17 cellular contexts compared by ENCODE assay signal in genomic region chr6:52597738-52598122, GRCh38. TPM values are rescaled to one million over a fixed set of nuclear protein-coding genes. Genes with fewer than 3 reads are reported as not detected.
DNase-seq lines count a peak whose midpoint lies in the region; ATAC-seq and TF ChIP-seq lines count a peak whose summit lies in the region.
"Had no signal": no experiment of that assay in that cellular context is flagged by ENCODE, and none has a peak within 500 bp of the region (broad histone marks: within the 10 kb centered on the region; RNA-seq: fewer than 3 reads in every experiment).

No MANE protein-coding gene starts in this region.

- H3K9me3 ChIP-seq in SK-N-SH (no peaks in the 10 kb centered on the region), mammary epithelial cell (replicated peaks; ENCODE audit: insufficient read depth, low read length) (no peaks in the 10 kb centered on the region), muscle layer of colon (ENCODE audit: low read length) (no peaks in the 10 kb centered on the region), tibial artery (no peaks in the 10 kb centered on the region)
- H3K9me3 ChIP-seq: right lobe of liver, SJCRH30 had no signal

- H3K9me2 ChIP-seq in SK-N-SH: no peaks in the 10 kb centered on the region

- peaks cover 42 to 49% of the 10 kb centered on the region in 2 experiments for H3K4me1 ChIP-seq in SK-N-SH (ENCODE audit: control insufficient read depth in 1 of 2, insufficient read depth in 2 of 2, low read depth in 1 of 2, low read length in 1 of 2)
- H3K4me1 ChIP-seq in mammary epithelial cell (ENCODE audit: insufficient read depth, low read length): peaks cover 12% of the 10 kb centered on the region
- peaks cover 27% of the 10 kb centered on the region for H3K4me1 ChIP-seq in muscle layer of colon (ENCODE audit: insufficient read depth, low read length)
- H3K4me1 ChIP-seq in tibial artery: peaks cover 0 to 49% (median 37%) of the 10 kb centered on the region in 4 donors

- no peak overlapping the region for H3K27ac Mint-ChIP-seq in endothelial cell (ENCODE audit: unreplicated experiment)
- H3K27ac Mint-ChIP-seq: activated CD8-positive, alpha-beta memory T cell treated with anti-CD3 and anti-CD28 coated beads, Interleukin-2, amount 10 ng/mL, durations not matched to agents 7 days and 5 days; activated naive CD4-positive, alpha-beta T cell treated with anti-CD3 and anti-CD28 coated beads, Interleukin-2, amount 50 U/mL, for 24 hours had no signal

- H3K27me3 ChIP-seq in SK-N-SH (ENCODE audit: insufficient read depth) (no peaks in the 10 kb centered on the region), mammary epithelial cell (ENCODE audit: insufficient read depth, low read length) (no peaks in the 10 kb centered on the region), muscle layer of colon (ENCODE audit: control insufficient read depth in 1 of 2, insufficient read depth in 2 of 2, low read length in 2 of 2) (no peaks in the 10 kb centered on the region), tibial artery (no peaks in the 10 kb centered on the region)
- H3K27me3 ChIP-seq: right lobe of liver, SJCRH30 had no signal

- H3K4me2 ChIP-seq in SK-N-SH: peak overlapping the region; percentile 5; the same call in 1 of the 2 replicates
- H3K4me2 ChIP-seq in mammary epithelial cell (ENCODE audit: insufficient read depth, low read depth, low read length): peak overlapping the region; percentile 56
- H3K4me2 ChIP-seq: KMS-11 had no signal

- H4K20me1 ChIP-seq in SK-N-SH (ENCODE audit: insufficient read depth) (no peaks in the 10 kb centered on the region), mammary epithelial cell (ENCODE audit: insufficient read depth, low read length) (no peaks in the 10 kb centered on the region)

- TF ChIP-seq CTCF in SK-N-SH (IDR thresholded peaks at IDR 0.05) (no peak), mammary epithelial cell (conservative IDR thresholded peaks at IDR 0.05 in 1 of 2, IDR thresholded peaks at IDR 0.05 in 1 of 2; ENCODE audit: extremely low read depth in 1 of 2, insufficient read depth in 1 of 2, low read depth in 1 of 2, low read length in 2 of 2) (no peak), tibial artery (IDR thresholded peaks at IDR 0.05) (no peak), endothelial cell (IDR thresholded peaks at IDR 0.05; ENCODE audit: unreplicated experiment) (no peak)

- no peak overlapping the region for H3K4me3 Mint-ChIP-seq in endothelial cell (ENCODE audit: unreplicated experiment)
- H3K4me3 Mint-ChIP-seq: activated CD8-positive, alpha-beta memory T cell treated with anti-CD3 and anti-CD28 coated beads, Interleukin-2, amount 10 ng/mL, durations not matched to agents 7 days and 5 days; activated naive CD4-positive, alpha-beta T cell treated with anti-CD3 and anti-CD28 coated beads, Interleukin-2, amount 50 U/mL, for 24 hours had no signal

- no TSS peak for BruUV-seq in mammary epithelial cell (replicated peaks; lab: Mats Ljungman, UMichigan)

- TF ChIP-seq RAD21 in SK-N-SH (IDR thresholded peaks at IDR 0.05; ENCODE audit: low read length): no peak

- H3K9ac ChIP-seq in SK-N-SH (peak overlapping the region; percentile 15; the same call in 1 of the 2 replicates), mammary epithelial cell (ENCODE audit: insufficient read depth, low read length) (no peak overlapping the region), muscle layer of colon (ENCODE audit: low read length) (peak overlapping the region; percentile 13)
- H3K9ac ChIP-seq: KMS-11 had no signal

- H3K79me2 ChIP-seq in SK-N-SH (ENCODE audit: insufficient read depth) (no peaks in the 10 kb centered on the region), mammary epithelial cell (ENCODE audit: insufficient read depth, low read length) (no peaks in the 10 kb centered on the region)

- 0 out of 4 replicates have a peak overlapping the region, but pooled peaks have one; percentile 17 to 34 for H3K4me3 ChIP-seq in SK-N-SH (ENCODE audit: low read depth in 2 of 2, low read length in 1 of 2)
- H3K4me3 ChIP-seq in mammary epithelial cell (replicated peaks in 1 of 3; ENCODE audit: insufficient read depth in 1 of 3, low read depth in 2 of 3, low read length in 3 of 3): no peak overlapping the region
- H3K4me3 ChIP-seq in muscle layer of colon (ENCODE audit: low read depth in 1 of 2, low read length in 2 of 2): peak overlapping the region; percentile 21 to 49
- peak overlapping the region in 1 of 2 donors; percentile 23 for H3K4me3 ChIP-seq in tibial artery
- H3K4me3 ChIP-seq: SJCRH30 had no signal

- H3F3A ChIP-seq in SK-N-SH (replicated peaks; ENCODE audit: insufficient read depth): peaks cover 44% of the 10 kb centered on the region

- TF ChIP-seq EP300 in SK-N-SH (IDR thresholded peaks at IDR 0.05; ENCODE audit: borderline replicate concordance in 1 of 2, low read depth in 1 of 2, low read length in 1 of 2): no peak

- H3K27ac ChIP-seq in SK-N-SH (ENCODE audit: low read depth in 2 of 2, low read length in 1 of 2) (peak overlapping the region; percentile 86 to 97; a peak in 3 of 4 replicates), mammary epithelial cell (ENCODE audit: insufficient read depth, low read depth, low read length) (no peak overlapping the region), muscle layer of colon (ENCODE audit: low read depth, low read length) (no peak overlapping the region), tibial artery (peak overlapping the region; percentile 80 to 85), caudate nucleus (ENCODE audit: low read depth, low read length) (no peak overlapping the region)
- H3K27ac ChIP-seq: 22Rv1, KMS-11, right lobe of liver, SJCRH30 had no signal

- in situ Hi-C loops in mammary epithelial cell (cut with MboI; ENCODE audit: low sequenced_read_pairs in 2 of 2): no loop called here

- H3K36me3 ChIP-seq in SK-N-SH (replicated peaks in 1 of 2; ENCODE audit: control insufficient read depth in 1 of 2, insufficient read depth in 2 of 2, low read length in 1 of 2): no peaks in the 10 kb centered on the region
- H3K36me3 ChIP-seq in mammary epithelial cell (ENCODE audit: insufficient read depth, low read length): no peaks in the 10 kb centered on the region
- no peaks in the 10 kb centered on the region for H3K36me3 ChIP-seq in muscle layer of colon (ENCODE audit: insufficient read depth, low read length)
- no peaks in the 10 kb centered on the region for H3K36me3 ChIP-seq in tibial artery
- H3K36me3 ChIP-seq: right lobe of liver, SJCRH30 had no signal

- intact Hi-C loops in mammary epithelial cell (cut with micrococcal nuclease) (loop anchor here (1.0 to 10.0 kb wide), 5 partner anchors 55 to 313 kb away; partner anchors contain the start of gene MCM3), tibial artery (cut with DNase I; ENCODE audit: low total_unique reads) (loop anchor here (2.0 to 10.0 kb wide), 4 partner anchors 21 to 313 kb away; partner anchors contain the start of genes MCM3 and TRAM2)

- no peaks in the 10 kb centered on the region for H3K9me3 Mint-ChIP-seq in endothelial cell (ENCODE audit: unreplicated experiment)
- H3K9me3 Mint-ChIP-seq: activated naive CD4-positive, alpha-beta T cell treated with anti-CD3 and anti-CD28 coated beads, Interleukin-2, amount 50 U/mL, for 24 hours had no signal

- no peak for DNase-seq in SK-N-SH
- no peak for DNase-seq in mammary epithelial cell
- DNase-seq in tibial artery: no peak
- DNase-seq in endothelial cell (ENCODE audit: low spot score): no peak
- no peak for DNase-seq in medulla oblongata (ENCODE audit: extremely low spot score)
- DNase-seq in caudate nucleus (lab: John Stamatoyannopoulos, UW): no peak
- DNase-seq: activated CD8-positive, alpha-beta memory T cell treated with anti-CD3 and anti-CD28 coated beads, Interleukin-2, amount 10 ng/mL, durations not matched to agents 7 days and 5 days; cerebellar nuclear complex; NCI-H2029 treated with DMSO at 0.1 percent for 48 hours; NCI-H774 had no signal

- CTCF ChIA-PET in SK-N-SH (lab: Yijun Ruan, JAX): interaction anchor here (0.6 to 7.5 kb wide), 34 partner anchors 9 to 899 kb away, joined by 3 to 86 read pairs (median 6); partner anchors contain the start of genes EFHC1 and TRAM2
- CTCF ChIA-PET in mammary epithelial cell (lab: Charles Lee; ENCODE audit: low non-redundant PET): no interaction called here

- peaks cover 15% of the 10 kb centered on the region for H3K4me1 Mint-ChIP-seq in endothelial cell (ENCODE audit: unreplicated experiment)

- dilution Hi-C loops in mammary epithelial cell (cut with HindIII; ENCODE audit: low sequenced_read_pairs): no loop called here

- ATAC-seq in SK-N-SH treated with all-trans-retinoic acid at 6 μM for 48 hours: no peak

- H2AFZ ChIP-seq in SK-N-SH (ENCODE audit: low read depth) (peak overlapping the region; percentile 81), mammary epithelial cell (ENCODE audit: low read depth, low read length) (peak overlapping the region; percentile 94)

- no peaks in the 10 kb centered on the region for H3K36me3 Mint-ChIP-seq in endothelial cell (ENCODE audit: low read depth, unreplicated experiment)
- H3K36me3 Mint-ChIP-seq: activated CD8-positive, alpha-beta memory T cell treated with anti-CD3 and anti-CD28 coated beads, Interleukin-2, amount 10 ng/mL, durations not matched to agents 7 days and 5 days; activated naive CD4-positive, alpha-beta T cell treated with anti-CD3 and anti-CD28 coated beads, Interleukin-2, amount 50 U/mL, for 24 hours had no signal

- H3K27me3 Mint-ChIP-seq in endothelial cell (ENCODE audit: unreplicated experiment): peaks cover 2% of the 10 kb centered on the region
- H3K27me3 Mint-ChIP-seq: activated naive CD4-positive, alpha-beta T cell treated with anti-CD3 and anti-CD28 coated beads, Interleukin-2, amount 50 U/mL, for 24 hours had no signal

- POLR2A ChIA-PET in SK-N-SH (lab: Yijun Ruan, JAX): interaction anchor here (1.3 kb wide), 1 partner anchor 179 kb away, joined by 4 read pairs; no protein-coding TSS in a partner anchor

TF ChIP-seq in SK-N-SH, 30 proteins besides CTCF, POLR2A, EP300 and RAD21:
- no peak for TF ChIP-seq MXI1 (IDR thresholded peaks at IDR 0.05; ENCODE audit: low read depth, low read length)

TF ChIP-seq in SK-N-SH treated with all-trans-retinoic acid at 6 μM for 48 hours, 23 proteins besides CTCF, POLR2A, EP300 and RAD21 (continues in another document):
- TF ChIP-seq ZFP30 (CRISPR knock-in tag; IDR thresholded peaks at IDR 0.05) (no peak), ISL1 (CRISPR knock-in tag; IDR thresholded peaks at IDR 0.05) (no peak), ZNF70 (CRISPR knock-in tag; IDR thresholded peaks at IDR 0.05) (no peak), PPARA (CRISPR knock-in tag; IDR thresholded peaks at IDR 0.05; ENCODE audit: borderline replicate concordance) (no peak)

RNA-seq across cellular contexts. Expression of gene TRAM2, which starts 20.9 kb away (rescaled TPM):
- polyA plus RNA-seq in SK-N-SH (2012; rRNA removed): 26.4 and 36.0 TPM in 2 replicates
- 23.9 and 25.6 TPM in 2 replicates for polyA plus RNA-seq in SK-N-SH (2012; cell fraction: cytosol; rRNA removed)
- 39.6 and 52.6 TPM in 2 replicates for polyA plus RNA-seq in SK-N-SH (2012; cell fraction: nucleus; rRNA removed)
- total RNA-seq in mammary epithelial cell: 10 to 100 TPM; 12.5 to 16.9 TPM
- 13.8 TPM for polyA plus RNA-seq in mammary epithelial cell
- 39.2 TPM for polyA minus RNA-seq in mammary epithelial cell
- total RNA-seq in endothelial cell (ENCODE audit: unreplicated experiment): 29.4 TPM

Comparison
In these comparisons a context has a peak if more than half of its experiments do, and no peak if none do; other contexts are left out.
1. H3K27ac ChIP-seq: peak in SK-N-SH (2 of 2) and tibial artery (2 of 2); none in mammary epithelial cell (single experiment), muscle layer of colon (single experiment) and caudate nucleus (single experiment).
2. H3K4me3 ChIP-seq: peak in SK-N-SH (2 of 2) and muscle layer of colon (2 of 2); none in mammary epithelial cell (0 of 3).